Comparison of ENCODE assay signal across 31 cellular contexts in the genomic region with DNA sequence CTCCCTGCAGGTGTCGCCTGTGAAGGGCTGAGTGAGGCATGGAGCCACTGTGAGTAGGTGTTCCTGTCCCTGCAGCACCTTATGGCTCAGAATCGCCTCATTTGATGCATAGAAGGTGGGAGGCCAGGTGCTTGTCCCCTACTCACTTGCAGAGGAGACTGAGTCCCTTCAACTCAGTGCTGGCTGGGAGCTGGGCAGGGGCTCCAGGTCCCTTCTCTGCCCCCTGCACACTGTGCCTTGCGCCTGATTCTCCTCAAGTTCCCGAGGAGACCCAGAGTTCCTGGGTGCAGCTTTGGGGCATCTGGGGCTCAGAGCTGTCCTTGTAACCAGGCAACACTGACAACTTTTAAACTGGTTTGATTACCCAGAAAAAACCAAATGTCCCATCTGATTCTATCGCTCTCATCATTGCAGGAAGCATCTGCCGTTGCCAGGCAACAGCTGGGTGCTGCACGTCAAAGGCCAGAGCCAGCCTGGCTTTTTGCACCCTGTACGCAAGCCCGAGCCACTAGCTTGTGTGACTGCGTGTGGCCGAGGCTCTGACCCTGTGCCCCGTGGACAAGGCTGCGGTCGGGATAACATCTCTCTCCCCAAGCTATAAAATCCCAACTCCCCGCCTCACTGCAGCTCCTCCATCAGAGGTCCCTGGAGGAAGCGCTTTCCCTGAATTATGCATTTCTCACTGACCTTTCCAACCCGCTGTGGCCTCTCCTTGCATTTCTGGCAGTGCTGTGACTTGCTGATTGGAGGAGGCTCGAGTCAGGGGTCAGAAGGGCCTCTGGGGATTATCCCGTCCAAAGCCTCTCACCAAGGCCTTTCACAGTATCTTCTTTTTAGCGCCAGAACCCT.
DNase-seq lines count a peak whose midpoint lies in the region; ATAC-seq and TF ChIP-seq lines count a peak whose summit lies in the region.
"Had no signal": no experiment of that assay in that cellular context is flagged by ENCODE, and none has a peak within 500 bp of the region (broad histone marks: within the 10 kb centered on the region; RNA-seq: fewer than 3 reads in every experiment).

No MANE protein-coding gene starts in this region.

- DNase-seq in ELF-1 (ENCODE audit: low read depth, low spot score) (peak; percentile 45), chondrocyte (ENCODE audit: low spot score) (peak; percentile 44), T-helper 2 cell (no peak), NCI-H446 treated with DMSO at 0.1 percent for 48 hours (lab: John Stamatoyannopoulos, UW) (no peak)
- no peak for DNase-seq in activated CD8-positive, alpha-beta memory T cell treated with anti-CD3 and anti-CD28 coated beads, Interleukin-2, amount 10 ng/mL, durations not matched to agents 7 days and 5 days
- DNase-seq: activated B cell treated with CpG ODN at 0.5 μM for 24 hours; activated CD4-positive, alpha-beta T cell treated with anti-CD3 and anti-CD28 coated beads, Interleukin-2, amount 50 U/mL, for 4 hours; activated CD8-positive, alpha-beta memory T cell treated with anti-CD3 and anti-CD28 coated beads, Interleukin-2, amount 50 U/mL, for 4 hours; CD4-positive, alpha-beta T cell; DMS153; endodermal cell; esophagus squamous epithelium; gastrocnemius medialis; GF-D8; left ventricle myocardium superior; midbrain; NCI-H2081 treated with DMSO at 0.1 percent for 48 hours; NCI-H526; stimulated activated CD8-positive, alpha-beta memory T cell treated with anti-CD3 and anti-CD28 coated beads, Interleukin-4, amount 100 ng/mL, for 48 hours; stomach; T-helper 9 cell had no signal

- H3K79me2 ChIP-seq in neural cell (replicated peaks; ENCODE audit: insufficient read depth, low read length) = no peaks in the 10 kb centered on the region

- no peak for TF ChIP-seq EP300 in neural cell (conservative IDR thresholded peaks at IDR 0.05; ENCODE audit: poor library complexity, severe bottlenecking)

- CTCF ChIA-PET in activated CD8-positive, alpha-beta memory T cell treated with anti-CD3 and anti-CD28 coated beads, Interleukin-2, amount 10 ng/mL, durations not matched to agents 7 days and 5 days (lab: Charles Lee) = no interaction called here

- H3K9me3 ChIP-seq in BLaER1 = peaks cover 18% of the 10 kb centered on the region
- no peaks in the 10 kb centered on the region for H3K9me3 ChIP-seq in neural cell (ENCODE audit: low read length)
- H3K9me3 ChIP-seq: esophagus squamous epithelium, gastrocnemius medialis, HAP-1 had no signal

- no peak overlapping the region for H3K4me3 Mint-ChIP-seq in chondrocyte (ENCODE audit: unreplicated experiment)
- no peak overlapping the region for H3K4me3 Mint-ChIP-seq in activated CD8-positive, alpha-beta memory T cell treated with anti-CD3 and anti-CD28 coated beads, Interleukin-2, amount 10 ng/mL, durations not matched to agents 7 days and 5 days
- H3K4me3 Mint-ChIP-seq: activated B cell treated with CpG ODN at 0.5 μM for 24 hours; activated naive CD4-positive, alpha-beta T cell treated with anti-CD3 and anti-CD28 coated beads, Interleukin-2, amount 50 U/mL, for 24 hours; activated T-helper 17 cell treated with anti-CD3 and anti-CD28 coated beads, Interleukin-2, amount 50 U/mL, for 72 hours; CD4-positive, alpha-beta T cell; endodermal cell; IgD-negative memory B cell; natural killer cell treated with Interleukin-12 subunit alpha and Interleukin-12 subunit beta and Interleukin-15 and Interleukin-18, amount 100 ng/mL, for 72 hours had no signal

- no peak overlapping the region for H3K27ac Mint-ChIP-seq in chondrocyte (ENCODE audit: unreplicated experiment)
- H3K27ac Mint-ChIP-seq in activated CD8-positive, alpha-beta memory T cell treated with anti-CD3 and anti-CD28 coated beads, Interleukin-2, amount 10 ng/mL, durations not matched to agents 7 days and 5 days = no peak overlapping the region
- H3K27ac Mint-ChIP-seq: activated naive CD4-positive, alpha-beta T cell treated with anti-CD3 and anti-CD28 coated beads, Interleukin-2, amount 50 U/mL, for 24 hours; activated T-helper 17 cell treated with anti-CD3 and anti-CD28 coated beads, Interleukin-2, amount 50 U/mL, for 72 hours; CD4-positive, alpha-beta T cell; endodermal cell; IgD-negative memory B cell; natural killer cell treated with Interleukin-12 subunit alpha and Interleukin-12 subunit beta and Interleukin-15 and Interleukin-18, amount 100 ng/mL, for 72 hours had no signal

- H3K9ac ChIP-seq in BLaER1 = no peak overlapping the region
- H3K9ac ChIP-seq in neural cell (ENCODE audit: low read length) = peak overlapping the region; percentile 29

- peaks cover 14% of the 10 kb centered on the region for H3K27me3 Mint-ChIP-seq in chondrocyte (ENCODE audit: low read depth)
- H3K27me3 Mint-ChIP-seq in activated CD8-positive, alpha-beta memory T cell treated with anti-CD3 and anti-CD28 coated beads, Interleukin-2, amount 10 ng/mL, durations not matched to agents 7 days and 5 days = no peaks in the 10 kb centered on the region
- H3K27me3 Mint-ChIP-seq: activated naive CD4-positive, alpha-beta T cell treated with anti-CD3 and anti-CD28 coated beads, Interleukin-2, amount 50 U/mL, for 24 hours; activated T-helper 17 cell treated with anti-CD3 and anti-CD28 coated beads, Interleukin-2, amount 50 U/mL, for 72 hours; CD4-positive, alpha-beta T cell had no signal

- peaks cover 54% of the 10 kb centered on the region for H3K4me1 ChIP-seq in BLaER1
- H3K4me1 ChIP-seq: HAP-1 had no signal

- no peak for ATAC-seq in activated CD8-positive, alpha-beta memory T cell treated with anti-CD3 and anti-CD28 coated beads, Interleukin-2, amount 10 ng/mL, durations not matched to agents 7 days and 5 days
- ATAC-seq in HG03520 (IDR thresholded peaks at IDR 0.05; ENCODE audit: unreplicated experiment) = no peak
- ATAC-seq: activated T-helper 17 cell treated with anti-CD3 and anti-CD28 coated beads, Interleukin-2, amount 50 U/mL, for 72 hours; gastrocnemius medialis; left ventricle myocardium superior; natural killer cell treated with Interleukin-12 subunit alpha and Interleukin-12 subunit beta and Interleukin-15 and Interleukin-18, amount 100 ng/mL, for 72 hours had no signal

- no peaks in the 10 kb centered on the region for H4K20me1 ChIP-seq in BLaER1
- no peaks in the 10 kb centered on the region for H4K20me1 ChIP-seq in neural cell (ENCODE audit: insufficient read depth)

- H3K27ac ChIP-seq in BLaER1 (no peak overlapping the region), neural cell (ENCODE audit: low read length) (no peak overlapping the region)
- H3K27ac ChIP-seq: coronary artery, esophagus squamous epithelium, gastrocnemius medialis, stomach, tibial nerve had no signal

- H3K36me3 ChIP-seq in BLaER1 = no peaks in the 10 kb centered on the region
- H3K36me3 ChIP-seq in neural cell (ENCODE audit: insufficient read depth, low read length) = no peaks in the 10 kb centered on the region
- H3K36me3 ChIP-seq: esophagus squamous epithelium, gastrocnemius medialis, HAP-1, stomach, tibial nerve had no signal

- H3K9me2 ChIP-seq in neural cell (ENCODE audit: insufficient read depth, low read length) = no peaks in the 10 kb centered on the region

- peaks cover 13% of the 10 kb centered on the region for H3K9me3 Mint-ChIP-seq in chondrocyte (ENCODE audit: low read depth)
- H3K9me3 Mint-ChIP-seq in activated CD8-positive, alpha-beta memory T cell treated with anti-CD3 and anti-CD28 coated beads, Interleukin-2, amount 10 ng/mL, durations not matched to agents 7 days and 5 days (ENCODE audit: low read depth) = no peaks in the 10 kb centered on the region
- H3K9me3 Mint-ChIP-seq: activated naive CD4-positive, alpha-beta T cell treated with anti-CD3 and anti-CD28 coated beads, Interleukin-2, amount 50 U/mL, for 24 hours; activated T-helper 17 cell treated with anti-CD3 and anti-CD28 coated beads, Interleukin-2, amount 50 U/mL, for 72 hours; endodermal cell; natural killer cell treated with Interleukin-12 subunit alpha and Interleukin-12 subunit beta and Interleukin-15 and Interleukin-18, amount 100 ng/mL, for 72 hours had no signal

- no peaks in the 10 kb centered on the region for H3K4me1 Mint-ChIP-seq in chondrocyte (ENCODE audit: low read depth)
- H3K4me1 Mint-ChIP-seq in activated CD8-positive, alpha-beta memory T cell treated with anti-CD3 and anti-CD28 coated beads, Interleukin-2, amount 10 ng/mL, durations not matched to agents 7 days and 5 days = no peaks in the 10 kb centered on the region
- H3K4me1 Mint-ChIP-seq: activated B cell treated with CpG ODN at 0.5 μM for 24 hours; activated naive CD4-positive, alpha-beta T cell treated with anti-CD3 and anti-CD28 coated beads, Interleukin-2, amount 50 U/mL, for 24 hours; activated T-helper 17 cell treated with anti-CD3 and anti-CD28 coated beads, Interleukin-2, amount 50 U/mL, for 72 hours; endodermal cell had no signal

- no peak overlapping the region for H2AFZ ChIP-seq in neural cell (ENCODE audit: low read depth, low read length)

- H3F3A ChIP-seq in neural cell (ENCODE audit: insufficient read depth, low read length, poor library complexity, severe bottlenecking) = no peaks in the 10 kb centered on the region

- H3K4me2 ChIP-seq in BLaER1 = peak overlapping the region; percentile 71
- no peak overlapping the region for H3K4me2 ChIP-seq in neural cell (ENCODE audit: low read length)

- peaks cover 1% of the 10 kb centered on the region for H3K36me3 Mint-ChIP-seq in chondrocyte (ENCODE audit: low read depth)
- no peaks in the 10 kb centered on the region for H3K36me3 Mint-ChIP-seq in activated CD8-positive, alpha-beta memory T cell treated with anti-CD3 and anti-CD28 coated beads, Interleukin-2, amount 10 ng/mL, durations not matched to agents 7 days and 5 days
- H3K36me3 Mint-ChIP-seq: activated naive CD4-positive, alpha-beta T cell treated with anti-CD3 and anti-CD28 coated beads, Interleukin-2, amount 50 U/mL, for 24 hours; IgD-negative memory B cell; natural killer cell treated with Interleukin-12 subunit alpha and Interleukin-12 subunit beta and Interleukin-15 and Interleukin-18, amount 100 ng/mL, for 72 hours had no signal

- no peaks in the 10 kb centered on the region for H3K27me3 ChIP-seq in BLaER1
- H3K27me3 ChIP-seq in neural cell (ENCODE audit: insufficient read depth, low read depth, low read length) = no peaks in the 10 kb centered on the region
- H3K27me3 ChIP-seq: gastrocnemius medialis, tibial nerve had no signal

- no peak for TF ChIP-seq RAD21 in neural cell (conservative IDR thresholded peaks at IDR 0.05)

- H3K4me3 ChIP-seq in BLaER1 (no peak overlapping the region), neural cell (ENCODE audit: low read length) (peak overlapping the region; percentile 19)
- H3K4me3 ChIP-seq: coronary artery, esophagus squamous epithelium, gastrocnemius medialis, HAP-1, stomach, tibial nerve had no signal

- TF ChIP-seq CTCF in chondrocyte (IDR thresholded peaks at IDR 0.05) (no peak), neural cell (IDR thresholded peaks at IDR 0.05; ENCODE audit: poor library complexity, severe bottlenecking) (no peak)

TF ChIP-seq in neural cell, 6 proteins besides CTCF, POLR2A, EP300 and RAD21 (continues in another document):
- TF ChIP-seq POLR2AphosphoS5 (IDR thresholded peaks at IDR 0.05) (no peak), MXI1 (conservative IDR thresholded peaks at IDR 0.05; ENCODE audit: poor library complexity, severe bottlenecking) (no peak)

Comparison
In these comparisons a context has a peak if more than half of its experiments do, and no peak if none do; other contexts are left out.
1. DNase-seq: peak in ELF-1 (single experiment) and chondrocyte (single experiment); none in activated CD8-positive, alpha-beta memory T cell treated with anti-CD3 and anti-CD28 coated beads, Interleukin-2, amount 10 ng/mL, durations not matched to agents 7 days and 5 days (single experiment), T-helper 2 cell (0 of 5) and NCI-H446 treated with DMSO at 0.1 percent for 48 hours (single experiment).